ENCODE assay signal across 1 cellular context in the genomic region with DNA sequence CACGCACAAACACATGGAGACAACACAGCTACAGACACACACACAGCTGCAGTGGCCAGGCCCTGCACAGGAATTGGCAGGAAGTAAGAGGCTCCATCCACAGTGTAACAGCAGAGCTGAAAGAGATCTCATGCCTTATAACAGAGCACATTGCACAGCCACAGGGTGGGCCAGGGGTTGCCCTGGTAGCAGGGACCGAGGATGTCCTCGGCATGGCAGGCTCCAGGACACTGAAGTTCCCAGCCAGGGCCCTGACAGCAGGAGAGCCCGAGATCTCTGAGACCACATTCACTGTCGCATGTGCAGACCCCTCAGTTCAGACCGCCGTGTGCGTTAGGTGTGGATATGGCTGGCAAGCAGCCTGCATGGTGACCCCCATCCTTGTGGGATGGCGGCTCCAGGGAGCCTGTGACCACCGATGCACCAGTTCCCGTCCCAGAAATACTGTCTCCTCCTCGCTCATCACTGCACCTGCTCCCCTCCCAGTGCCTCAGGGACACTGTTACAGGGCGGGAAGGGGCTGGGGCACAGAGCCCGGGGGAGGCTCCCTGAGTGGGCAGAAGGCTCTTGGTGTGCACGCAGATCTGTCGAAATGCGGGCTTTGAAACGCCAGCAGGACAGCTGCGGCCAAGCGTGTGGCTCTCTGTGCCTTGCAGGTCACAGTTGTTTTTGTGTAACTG.
TF ChIP-seq lines count a peak whose summit lies in the region.

No MANE protein-coding gene starts in this region.

TF ChIP-seq in H1, 55 proteins besides CTCF, POLR2A, EP300 and RAD21:
- TF ChIP-seq RXRA (IDR thresholded peaks at IDR 0.05; ENCODE audit: insufficient read depth, low read depth, low read length) (no peak), CTBP2 (IDR thresholded peaks at IDR 0.05; ENCODE audit: borderline replicate concordance, insufficient read depth, insufficient read length, low read length) (no peak), YY1 (IDR thresholded peaks at IDR 0.05; ENCODE audit: low read depth, low read length) (no peak), BRCA1 (IDR thresholded peaks at IDR 0.05; ENCODE audit: low read depth, low read length) (no peak), NRF1 (IDR thresholded peaks at IDR 0.05; ENCODE audit: low read depth, low read length) (no peak)
- TF ChIP-seq, protein P1, sequence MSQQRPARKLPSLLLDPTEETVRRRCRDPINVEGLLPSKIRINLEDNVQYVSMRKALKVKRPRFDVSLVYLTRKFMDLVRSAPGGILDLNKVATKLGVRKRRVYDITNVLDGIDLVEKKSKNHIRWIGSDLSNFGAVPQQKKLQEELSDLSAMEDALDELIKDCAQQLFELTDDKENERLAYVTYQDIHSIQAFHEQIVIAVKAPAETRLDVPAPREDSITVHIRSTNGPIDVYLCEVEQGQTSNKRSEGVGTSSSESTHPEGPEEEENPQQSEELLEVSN (IDR thresholded peaks at IDR 0.05), result no peak
- TF ChIP-seq, protein P2, sequence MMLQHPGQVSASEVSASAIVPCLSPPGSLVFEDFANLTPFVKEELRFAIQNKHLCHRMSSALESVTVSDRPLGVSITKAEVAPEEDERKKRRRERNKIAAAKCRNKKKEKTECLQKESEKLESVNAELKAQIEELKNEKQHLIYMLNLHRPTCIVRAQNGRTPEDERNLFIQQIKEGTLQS (IDR thresholded peaks at IDR 0.05; ENCODE audit: insufficient read depth, low read depth, low read length), result no peak
- TF ChIP-seq, protein P3, sequence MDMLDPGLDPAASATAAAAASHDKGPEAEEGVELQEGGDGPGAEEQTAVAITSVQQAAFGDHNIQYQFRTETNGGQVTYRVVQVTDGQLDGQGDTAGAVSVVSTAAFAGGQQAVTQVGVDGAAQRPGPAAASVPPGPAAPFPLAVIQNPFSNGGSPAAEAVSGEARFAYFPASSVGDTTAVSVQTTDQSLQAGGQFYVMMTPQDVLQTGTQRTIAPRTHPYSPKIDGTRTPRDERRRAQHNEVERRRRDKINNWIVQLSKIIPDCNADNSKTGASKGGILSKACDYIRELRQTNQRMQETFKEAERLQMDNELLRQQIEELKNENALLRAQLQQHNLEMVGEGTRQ (IDR thresholded peaks at IDR 0.05; ENCODE audit: low read length), result no peak
- TF ChIP-seq, protein P4, sequence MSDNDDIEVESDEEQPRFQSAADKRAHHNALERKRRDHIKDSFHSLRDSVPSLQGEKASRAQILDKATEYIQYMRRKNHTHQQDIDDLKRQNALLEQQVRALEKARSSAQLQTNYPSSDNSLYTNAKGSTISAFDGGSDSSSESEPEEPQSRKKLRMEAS (IDR thresholded peaks at IDR 0.05), result no peak
